In genomic region chr4:146945556-146946374, GRCh38 we compare ENCODE assay signal across 1 cellular context.
TF ChIP-seq lines count a peak whose summit lies in the region.

A gene with protein sequence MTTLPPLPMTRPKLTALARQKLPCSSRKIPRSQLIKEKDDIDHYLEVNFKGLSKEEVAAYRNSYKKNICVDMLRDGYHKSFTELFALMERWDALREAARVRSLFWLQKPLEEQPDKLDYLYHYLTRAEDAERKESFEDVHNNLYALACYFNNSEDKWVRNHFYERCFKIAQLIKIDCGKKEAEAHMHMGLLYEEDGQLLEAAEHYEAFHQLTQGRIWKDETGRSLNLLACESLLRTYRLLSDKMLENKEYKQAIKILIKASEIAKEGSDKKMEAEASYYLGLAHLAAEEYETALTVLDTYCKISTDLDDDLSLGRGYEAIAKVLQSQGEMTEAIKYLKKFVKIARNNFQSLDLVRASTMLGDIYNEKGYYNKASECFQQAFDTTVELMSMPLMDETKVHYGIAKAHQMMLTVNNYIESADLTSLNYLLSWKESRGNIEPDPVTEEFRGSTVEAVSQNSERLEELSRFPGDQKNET (minus strand): TSS chr4:146945864. CDS start chr4:146939895, 5,969 bp downstream.

TF ChIP-seq in H1, 55 proteins besides CTCF, POLR2A, EP300 and RAD21 (continued from another document):
- TF ChIP-seq BRCA1 (IDR thresholded peaks at IDR 0.05; ENCODE audit: low read depth, low read length), result no peak
- no peak for TF ChIP-seq BACH1 (IDR thresholded peaks at IDR 0.05; ENCODE audit: low read length)
- TF ChIP-seq GABPA (IDR thresholded peaks at IDR 0.05; ENCODE audit: borderline replicate concordance, insufficient read depth, low read length), result no peak
- TF ChIP-seq CHD1 (IDR thresholded peaks at IDR 0.05; ENCODE audit: low read depth, low read length), result no peak
- no peak for TF ChIP-seq POU5F1 (IDR thresholded peaks at IDR 0.05; ENCODE audit: low read depth, low read length)
- TF ChIP-seq RNF2 (IDR thresholded peaks at IDR 0.05; ENCODE audit: borderline replicate concordance, low read depth, low read length, missing control alignments, poor library complexity, severe bottlenecking), result no peak
- no peak for TF ChIP-seq CREB1 (IDR thresholded peaks at IDR 0.05)
- TF ChIP-seq, protein P1, sequence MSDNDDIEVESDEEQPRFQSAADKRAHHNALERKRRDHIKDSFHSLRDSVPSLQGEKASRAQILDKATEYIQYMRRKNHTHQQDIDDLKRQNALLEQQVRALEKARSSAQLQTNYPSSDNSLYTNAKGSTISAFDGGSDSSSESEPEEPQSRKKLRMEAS (IDR thresholded peaks at IDR 0.05), result no peak
- no peak for TF ChIP-seq MAFK (IDR thresholded peaks at IDR 0.05; ENCODE audit: low read depth, low read length)
- no peak for TF ChIP-seq RFX5 (IDR thresholded peaks at IDR 0.05; ENCODE audit: borderline replicate concordance, low read depth, low read length)
- no peak for TF ChIP-seq TCF12 (IDR thresholded peaks at IDR 0.05; ENCODE audit: low read depth, low read length)
- TF ChIP-seq JUND (IDR thresholded peaks at IDR 0.05; ENCODE audit: low read length), result no peak
- TF ChIP-seq, protein P2, sequence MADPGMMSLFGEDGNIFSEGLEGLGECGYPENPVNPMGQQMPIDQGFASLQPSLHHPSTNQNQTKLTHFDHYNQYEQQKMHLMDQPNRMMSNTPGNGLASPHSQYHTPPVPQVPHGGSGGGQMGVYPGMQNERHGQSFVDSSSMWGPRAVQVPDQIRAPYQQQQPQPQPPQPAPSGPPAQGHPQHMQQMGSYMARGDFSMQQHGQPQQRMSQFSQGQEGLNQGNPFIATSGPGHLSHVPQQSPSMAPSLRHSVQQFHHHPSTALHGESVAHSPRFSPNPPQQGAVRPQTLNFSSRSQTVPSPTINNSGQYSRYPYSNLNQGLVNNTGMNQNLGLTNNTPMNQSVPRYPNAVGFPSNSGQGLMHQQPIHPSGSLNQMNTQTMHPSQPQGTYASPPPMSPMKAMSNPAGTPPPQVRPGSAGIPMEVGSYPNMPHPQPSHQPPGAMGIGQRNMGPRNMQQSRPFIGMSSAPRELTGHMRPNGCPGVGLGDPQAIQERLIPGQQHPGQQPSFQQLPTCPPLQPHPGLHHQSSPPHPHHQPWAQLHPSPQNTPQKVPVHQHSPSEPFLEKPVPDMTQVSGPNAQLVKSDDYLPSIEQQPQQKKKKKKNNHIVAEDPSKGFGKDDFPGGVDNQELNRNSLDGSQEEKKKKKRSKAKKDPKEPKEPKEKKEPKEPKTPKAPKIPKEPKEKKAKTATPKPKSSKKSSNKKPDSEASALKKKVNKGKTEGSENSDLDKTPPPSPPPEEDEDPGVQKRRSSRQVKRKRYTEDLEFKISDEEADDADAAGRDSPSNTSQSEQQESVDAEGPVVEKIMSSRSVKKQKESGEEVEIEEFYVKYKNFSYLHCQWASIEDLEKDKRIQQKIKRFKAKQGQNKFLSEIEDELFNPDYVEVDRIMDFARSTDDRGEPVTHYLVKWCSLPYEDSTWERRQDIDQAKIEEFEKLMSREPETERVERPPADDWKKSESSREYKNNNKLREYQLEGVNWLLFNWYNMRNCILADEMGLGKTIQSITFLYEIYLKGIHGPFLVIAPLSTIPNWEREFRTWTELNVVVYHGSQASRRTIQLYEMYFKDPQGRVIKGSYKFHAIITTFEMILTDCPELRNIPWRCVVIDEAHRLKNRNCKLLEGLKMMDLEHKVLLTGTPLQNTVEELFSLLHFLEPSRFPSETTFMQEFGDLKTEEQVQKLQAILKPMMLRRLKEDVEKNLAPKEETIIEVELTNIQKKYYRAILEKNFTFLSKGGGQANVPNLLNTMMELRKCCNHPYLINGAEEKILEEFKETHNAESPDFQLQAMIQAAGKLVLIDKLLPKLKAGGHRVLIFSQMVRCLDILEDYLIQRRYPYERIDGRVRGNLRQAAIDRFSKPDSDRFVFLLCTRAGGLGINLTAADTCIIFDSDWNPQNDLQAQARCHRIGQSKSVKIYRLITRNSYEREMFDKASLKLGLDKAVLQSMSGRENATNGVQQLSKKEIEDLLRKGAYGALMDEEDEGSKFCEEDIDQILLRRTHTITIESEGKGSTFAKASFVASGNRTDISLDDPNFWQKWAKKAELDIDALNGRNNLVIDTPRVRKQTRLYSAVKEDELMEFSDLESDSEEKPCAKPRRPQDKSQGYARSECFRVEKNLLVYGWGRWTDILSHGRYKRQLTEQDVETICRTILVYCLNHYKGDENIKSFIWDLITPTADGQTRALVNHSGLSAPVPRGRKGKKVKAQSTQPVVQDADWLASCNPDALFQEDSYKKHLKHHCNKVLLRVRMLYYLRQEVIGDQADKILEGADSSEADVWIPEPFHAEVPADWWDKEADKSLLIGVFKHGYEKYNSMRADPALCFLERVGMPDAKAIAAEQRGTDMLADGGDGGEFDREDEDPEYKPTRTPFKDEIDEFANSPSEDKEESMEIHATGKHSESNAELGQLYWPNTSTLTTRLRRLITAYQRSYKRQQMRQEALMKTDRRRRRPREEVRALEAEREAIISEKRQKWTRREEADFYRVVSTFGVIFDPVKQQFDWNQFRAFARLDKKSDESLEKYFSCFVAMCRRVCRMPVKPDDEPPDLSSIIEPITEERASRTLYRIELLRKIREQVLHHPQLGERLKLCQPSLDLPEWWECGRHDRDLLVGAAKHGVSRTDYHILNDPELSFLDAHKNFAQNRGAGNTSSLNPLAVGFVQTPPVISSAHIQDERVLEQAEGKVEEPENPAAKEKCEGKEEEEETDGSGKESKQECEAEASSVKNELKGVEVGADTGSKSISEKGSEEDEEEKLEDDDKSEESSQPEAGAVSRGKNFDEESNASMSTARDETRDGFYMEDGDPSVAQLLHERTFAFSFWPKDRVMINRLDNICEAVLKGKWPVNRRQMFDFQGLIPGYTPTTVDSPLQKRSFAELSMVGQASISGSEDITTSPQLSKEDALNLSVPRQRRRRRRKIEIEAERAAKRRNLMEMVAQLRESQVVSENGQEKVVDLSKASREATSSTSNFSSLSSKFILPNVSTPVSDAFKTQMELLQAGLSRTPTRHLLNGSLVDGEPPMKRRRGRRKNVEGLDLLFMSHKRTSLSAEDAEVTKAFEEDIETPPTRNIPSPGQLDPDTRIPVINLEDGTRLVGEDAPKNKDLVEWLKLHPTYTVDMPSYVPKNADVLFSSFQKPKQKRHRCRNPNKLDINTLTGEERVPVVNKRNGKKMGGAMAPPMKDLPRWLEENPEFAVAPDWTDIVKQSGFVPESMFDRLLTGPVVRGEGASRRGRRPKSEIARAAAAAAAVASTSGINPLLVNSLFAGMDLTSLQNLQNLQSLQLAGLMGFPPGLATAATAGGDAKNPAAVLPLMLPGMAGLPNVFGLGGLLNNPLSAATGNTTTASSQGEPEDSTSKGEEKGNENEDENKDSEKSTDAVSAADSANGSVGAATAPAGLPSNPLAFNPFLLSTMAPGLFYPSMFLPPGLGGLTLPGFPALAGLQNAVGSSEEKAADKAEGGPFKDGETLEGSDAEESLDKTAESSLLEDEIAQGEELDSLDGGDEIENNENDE (IDR thresholded peaks at IDR 0.05; ENCODE audit: insufficient replicate concordance, low read length), result no peak
- TF ChIP-seq KDM4A (IDR thresholded peaks at IDR 0.05; ENCODE audit: low read depth, low read length, severe bottlenecking), result peak; percentile 86
- TF ChIP-seq SAP30 (IDR thresholded peaks at IDR 0.05; ENCODE audit: insufficient read depth, insufficient replicate concordance, low read length), result peak; percentile 91
- no peak for TF ChIP-seq SP4 (IDR thresholded peaks at IDR 0.05; ENCODE audit: low read length)
- no peak for TF ChIP-seq ATF2 (IDR thresholded peaks at IDR 0.05; ENCODE audit: low read length)
- TF ChIP-seq GTF2F1 (IDR thresholded peaks at IDR 0.05; ENCODE audit: borderline replicate concordance, low read depth, low read length), result no peak
- no peak for TF ChIP-seq RBBP5 (IDR thresholded peaks at IDR 0.05; ENCODE audit: borderline replicate concordance, low read depth, low read length)
- TF ChIP-seq SP1 (IDR thresholded peaks at IDR 0.05; ENCODE audit: low read depth, low read length), result no peak
- TF ChIP-seq POLR2AphosphoS5 (IDR thresholded peaks at IDR 0.05; ENCODE audit: low read depth, low read length), result no peak
- TF ChIP-seq HDAC2 (IDR thresholded peaks at IDR 0.05; ENCODE audit: borderline replicate concordance in 1 of 2, low read depth in 2 of 2, low read length in 2 of 2), result peak in 1 of 2 experiments; percentile 65; a peak in 1 of 4 replicates
- TF ChIP-seq KDM5A (IDR thresholded peaks at IDR 0.05; ENCODE audit: low read length), result no peak
- no peak for TF ChIP-seq PHF8 (conservative IDR thresholded peaks at IDR 0.05; ENCODE audit: low read depth, low read length)
- TF ChIP-seq NANOG (IDR thresholded peaks at IDR 0.05; ENCODE audit: insufficient read depth, low read depth, low read length, poor library complexity, severe bottlenecking), result no peak
